Comparison of ENCODE assay signal across 12 cellular contexts in the genomic region with DNA sequence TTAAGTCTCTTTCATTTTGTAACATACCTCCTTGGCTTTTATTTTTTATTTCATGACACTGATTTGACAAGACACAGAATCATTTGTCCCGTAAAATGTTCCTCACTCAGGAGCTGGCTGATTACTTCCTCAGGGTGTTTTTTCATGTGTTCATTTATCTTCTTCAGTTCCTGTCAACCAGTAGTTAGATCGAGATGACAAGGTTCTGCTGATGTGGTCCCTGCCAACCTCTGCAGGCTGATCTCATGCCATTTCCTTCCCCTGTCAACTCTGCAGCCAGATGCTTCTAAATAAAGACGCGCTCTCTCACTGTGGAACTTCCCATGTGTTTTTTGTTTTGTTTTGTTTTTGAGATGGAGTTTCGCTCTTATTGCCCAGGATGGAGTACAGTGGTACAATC. TPM values are rescaled to one million over a fixed set of nuclear protein-coding genes. Genes with fewer than 3 reads are reported as not detected.
DNase-seq lines count a peak whose midpoint lies in the region; ATAC-seq and TF ChIP-seq lines count a peak whose summit lies in the region.
"Had no signal": no experiment of that assay in that cellular context is flagged by ENCODE, and none has a peak within 500 bp of the region (broad histone marks: within the 10 kb centered on the region; RNA-seq: fewer than 3 reads in every experiment).

No MANE protein-coding gene starts in this region.

- peak overlapping the region; percentile 44 for H3K4me3 Mint-ChIP-seq in activated naive CD4-positive, alpha-beta T cell treated with anti-CD3 and anti-CD28 coated beads for 36 hours
- H3K4me3 Mint-ChIP-seq in T-helper 1 cell treated with Interleukin-12 subunit alpha and Interleukin-12 subunit beta and Interleukin-4 antibody, amounts not matched to agents 30 μg/mL and 1 μg/mL, for 36 hours, result peak overlapping the region; percentile 79
- H3K4me3 Mint-ChIP-seq in stimulated activated naive CD8-positive, alpha-beta T cell treated with anti-CD3 and anti-CD28 coated beads, Interleukin-15, amount 100 ng/mL, for 72 hours, result peak overlapping the region; percentile 61 to 73

- peak overlapping the region in 1 of 4 donors; percentile 35 for H3K27ac ChIP-seq in gastroesophageal sphincter

- no peaks in the 10 kb centered on the region for H3K9me3 Mint-ChIP-seq in activated naive CD4-positive, alpha-beta T cell treated with anti-CD3 and anti-CD28 coated beads for 36 hours
- H3K9me3 Mint-ChIP-seq in T-helper 1 cell treated with Interleukin-12 subunit alpha and Interleukin-12 subunit beta and Interleukin-4 antibody, amounts not matched to agents 30 μg/mL and 1 μg/mL, for 36 hours, result no peaks in the 10 kb centered on the region
- no peaks in the 10 kb centered on the region for H3K9me3 Mint-ChIP-seq in stimulated activated naive CD8-positive, alpha-beta T cell treated with anti-CD3 and anti-CD28 coated beads, Interleukin-15, amount 100 ng/mL, for 72 hours

- peak; percentile 48 for ATAC-seq in gastroesophageal sphincter
- peak; percentile 84 for ATAC-seq in stimulated activated naive CD8-positive, alpha-beta T cell treated with anti-CD3 and anti-CD28 coated beads, Interleukin-15, amount 100 ng/mL, for 72 hours

- TF ChIP-seq POLR2A in gastroesophageal sphincter (IDR thresholded peaks at IDR 0.05), result no peak

- TF ChIP-seq CTCF in gastroesophageal sphincter (IDR thresholded peaks at IDR 0.05), result no peak

- 27 to 39% methylated on average over 3 to 5 of the region's 5 CpGs for WGBS in gastroesophageal sphincter (ENCODE audit: low coverage in 1 of 2), 2 donors

- CTCF ChIA-PET in activated naive CD4-positive, alpha-beta T cell treated with anti-CD3 and anti-CD28 coated beads for 36 hours (lab: Charles Lee), result no interaction called here

- H3K9me3 ChIP-seq in gastroesophageal sphincter, result no peaks in the 10 kb centered on the region

- H3K36me3 Mint-ChIP-seq in activated naive CD4-positive, alpha-beta T cell treated with anti-CD3 and anti-CD28 coated beads for 36 hours (ENCODE audit: low read depth), result no peaks in the 10 kb centered on the region
- peaks cover 2% of the 10 kb centered on the region for H3K36me3 Mint-ChIP-seq in T-helper 1 cell treated with Interleukin-12 subunit alpha and Interleukin-12 subunit beta and Interleukin-4 antibody, amounts not matched to agents 30 μg/mL and 1 μg/mL, for 36 hours (ENCODE audit: low read depth)

- H3K27ac Mint-ChIP-seq in activated naive CD4-positive, alpha-beta T cell treated with anti-CD3 and anti-CD28 coated beads for 36 hours, result peak overlapping the region; percentile 20
- peak overlapping the region; percentile 87 for H3K27ac Mint-ChIP-seq in T-helper 1 cell treated with Interleukin-12 subunit alpha and Interleukin-12 subunit beta and Interleukin-4 antibody, amounts not matched to agents 30 μg/mL and 1 μg/mL, for 36 hours
- H3K27ac Mint-ChIP-seq in stimulated activated naive CD8-positive, alpha-beta T cell treated with anti-CD3 and anti-CD28 coated beads, Interleukin-15, amount 100 ng/mL, for 72 hours, result peak overlapping the region in 1 of 2 donors; percentile 30

- intact Hi-C loops in activated naive CD4-positive, alpha-beta T cell treated with anti-CD3 and anti-CD28 coated beads for 36 hours (cut with micrococcal nuclease), result no loop called here

- peaks cover 21% of the 10 kb centered on the region for H3K4me1 Mint-ChIP-seq in activated naive CD4-positive, alpha-beta T cell treated with anti-CD3 and anti-CD28 coated beads for 36 hours (ENCODE audit: low read depth)
- H3K4me1 Mint-ChIP-seq in T-helper 1 cell treated with Interleukin-12 subunit alpha and Interleukin-12 subunit beta and Interleukin-4 antibody, amounts not matched to agents 30 μg/mL and 1 μg/mL, for 36 hours (ENCODE audit: low read depth), result peaks cover 21% of the 10 kb centered on the region
- peaks cover 23% of the 10 kb centered on the region for H3K4me1 Mint-ChIP-seq in stimulated activated naive CD8-positive, alpha-beta T cell treated with anti-CD3 and anti-CD28 coated beads, Interleukin-15, amount 100 ng/mL, for 72 hours

- DNase-seq in activated naive CD4-positive, alpha-beta T cell treated with anti-CD3 and anti-CD28 coated beads for 36 hours, result peak; percentile 64
- DNase-seq in activated naive CD4-positive, alpha-beta T cell treated with Interleukin-2 at 50 U/mL for 16 hours, result no peak
- no peak for DNase-seq in stimulated activated naive CD8-positive, alpha-beta T cell treated with anti-CD3 and anti-CD28 coated beads, Interleukin-15, amount 100 ng/mL, for 72 hours
- DNase-seq in NCI-H2196 (lab: John Stamatoyannopoulos, UW; ENCODE audit: unreplicated experiment), result no peak
- no peak for DNase-seq in NCI-H82 treated with DMSO at 0.1 percent for 48 hours (lab: John Stamatoyannopoulos, UW; ENCODE audit: unreplicated experiment)
- no peak for DNase-seq in activated CD8-positive, alpha-beta memory T cell treated with anti-CD3 and anti-CD28 coated beads, Interleukin-2, amount 50 U/mL, for 4 hours
- DNase-seq: effector CD4-positive, alpha-beta T cell; NCI-H1436 treated with DMSO at 0.1 percent for 48 hours; SHP77 treated with DMSO at 0.1 percent for 48 hours had no signal

- peaks cover 83% of the 10 kb centered on the region for H3K27me3 ChIP-seq in gastroesophageal sphincter

- peaks cover 2% of the 10 kb centered on the region for H3K27me3 Mint-ChIP-seq in activated naive CD4-positive, alpha-beta T cell treated with anti-CD3 and anti-CD28 coated beads for 36 hours (ENCODE audit: low read depth)
- peaks cover 29% of the 10 kb centered on the region for H3K27me3 Mint-ChIP-seq in T-helper 1 cell treated with Interleukin-12 subunit alpha and Interleukin-12 subunit beta and Interleukin-4 antibody, amounts not matched to agents 30 μg/mL and 1 μg/mL, for 36 hours (ENCODE audit: low read depth)
- peaks cover 24% of the 10 kb centered on the region for H3K27me3 Mint-ChIP-seq in stimulated activated naive CD8-positive, alpha-beta T cell treated with anti-CD3 and anti-CD28 coated beads, Interleukin-15, amount 100 ng/mL, for 72 hours

- no peaks in the 10 kb centered on the region for H3K36me3 ChIP-seq in gastroesophageal sphincter

- peaks cover 0 to 18% (median 0%) of the 10 kb centered on the region in 3 donors for H3K4me1 ChIP-seq in gastroesophageal sphincter

- H3K4me3 ChIP-seq in gastroesophageal sphincter, result no peak overlapping the region

- no peak for TF ChIP-seq EP300 in gastroesophageal sphincter (IDR thresholded peaks at IDR 0.05)

RNA-seq across cellular contexts. Expression of gene CXCL16, which starts 8.1 kb away (rescaled TPM):
- total RNA-seq in activated naive CD4-positive, alpha-beta T cell treated with anti-CD3 and anti-CD28 coated beads for 36 hours, result 1 to 10 TPM; 2.0 to 2.3 TPM
- 10 to 100 TPM in 2 of 4 donors, 1 to 10 TPM in 2; 5.3 to 11.6 (median 8.3) TPM for total RNA-seq in gastroesophageal sphincter

RNA-seq across cellular contexts. Expression of gene ZMYND15, which starts 8.2 kb away (rescaled TPM):
- under 1 TPM in 1 of 2 experiments, not detected in 1; 0.17 TPM for total RNA-seq in activated naive CD4-positive, alpha-beta T cell treated with anti-CD3 and anti-CD28 coated beads for 36 hours
- 1 to 10 TPM in 1 of 4 donors, under 1 TPM in 2, not detected in 1; 0.31 to 1.2 (median 0.67) TPM for total RNA-seq in gastroesophageal sphincter

RNA-seq across cellular contexts. Expression of gene MED11, which starts 16.6 kb away (rescaled TPM):
- 10 to 100 TPM; 15.9 to 17.1 TPM for total RNA-seq in activated naive CD4-positive, alpha-beta T cell treated with anti-CD3 and anti-CD28 coated beads for 36 hours
- total RNA-seq in gastroesophageal sphincter, result 10 to 100 TPM; 21.9 to 28.9 (median 22.7) TPM

RNA-seq across cellular contexts. Expression of gene TM4SF5, which starts 23.8 kb away (rescaled TPM):
- not detected for total RNA-seq in activated naive CD4-positive, alpha-beta T cell treated with anti-CD3 and anti-CD28 coated beads for 36 hours
- not detected for total RNA-seq in gastroesophageal sphincter
- total RNA-seq: omental fat pad had no signal

RNA-seq across cellular contexts. Expression of gene ARRB2, which starts 37.4 kb away (rescaled TPM):
- 100 to 1,000 TPM; 169 to 174 TPM for total RNA-seq in activated naive CD4-positive, alpha-beta T cell treated with anti-CD3 and anti-CD28 coated beads for 36 hours
- 10 to 100 TPM; 18.7 to 33.6 (median 28.5) TPM for total RNA-seq in gastroesophageal sphincter
